ENCODE assay signal across 33 cellular contexts in the genomic region with DNA sequence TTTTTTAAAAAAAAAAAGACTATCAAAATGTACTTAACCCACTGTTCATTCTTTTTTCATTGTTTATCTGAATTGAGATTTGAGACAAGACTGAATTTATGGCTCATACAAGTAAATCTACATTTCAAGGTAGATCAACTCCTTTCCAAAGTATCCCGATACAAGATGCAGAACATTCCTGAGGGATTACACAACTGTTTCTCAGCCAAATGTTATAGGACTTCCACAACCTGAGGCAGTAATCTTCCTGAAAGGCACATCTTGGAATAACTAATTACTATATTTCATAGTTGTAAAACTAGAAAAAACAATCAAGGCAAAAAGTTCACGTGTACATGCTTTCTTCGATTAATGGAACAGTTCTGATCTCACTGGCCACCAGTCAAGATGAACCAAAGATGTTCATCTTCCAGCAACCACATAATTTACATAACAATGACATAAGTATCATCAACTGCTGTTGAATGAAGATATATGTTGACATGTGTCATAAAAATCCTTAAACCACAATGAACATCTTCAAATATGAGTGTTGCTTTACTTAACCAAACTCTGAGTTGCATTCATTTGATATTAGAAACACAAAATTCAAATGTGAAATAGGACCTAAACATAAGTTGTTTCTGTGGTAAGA.
DNase-seq lines count a peak whose midpoint lies in the region; ATAC-seq, FAIRE-seq and TF ChIP-seq lines count a peak whose summit lies in the region.
"Had no signal": no experiment of that assay in that cellular context is flagged by ENCODE, and none has a peak within 500 bp of the region (broad histone marks: within the 10 kb centered on the region; RNA-seq: fewer than 3 reads in every experiment).

No MANE protein-coding gene starts in this region.

- H3K27me3 ChIP-seq in breast epithelium (no peaks in the 10 kb centered on the region), bronchial epithelial cell (ENCODE audit: control insufficient read depth, insufficient read depth, low read length) (no peaks in the 10 kb centered on the region), colonic mucosa (no peaks in the 10 kb centered on the region)
- H3K27me3 ChIP-seq: pancreas, right atrium auricular region, spleen, transverse colon had no signal

- no TSS peak for BruUV-seq in MCF 10A (replicated peaks; lab: Mats Ljungman, UMichigan)

- no peaks in the 10 kb centered on the region for H3K36me3 Mint-ChIP-seq in MCF 10A (ENCODE audit: insufficient read depth, unreplicated experiment)
- H3K36me3 Mint-ChIP-seq in activated naive CD8-positive, alpha-beta T cell treated with anti-CD3 and anti-CD28 coated beads for 36 hours = no peaks in the 10 kb centered on the region
- H3K36me3 Mint-ChIP-seq: activated CD4-positive, alpha-beta memory T cell treated with anti-CD3 and anti-CD28 coated beads for 36 hours; CD8-positive, alpha-beta T cell; T-cell had no signal

- TF ChIP-seq POLR2A in breast epithelium (IDR thresholded peaks at IDR 0.05) (no peak), GM18505 (IDR thresholded peaks at IDR 0.05; ENCODE audit: borderline replicate concordance, extremely low read depth, insufficient read depth, insufficient read length) (no peak)

- no peak for TF ChIP-seq CTCF in MCF 10A (IDR thresholded peaks at IDR 0.05; ENCODE audit: unreplicated experiment)
- no peak for TF ChIP-seq CTCF in breast epithelium (IDR thresholded peaks at IDR 0.05)
- no peak for TF ChIP-seq CTCF in bronchial epithelial cell (IDR thresholded peaks at IDR 0.05; ENCODE audit: insufficient read depth, low read length, severe bottlenecking)
- no peak for TF ChIP-seq CTCF in colonic mucosa (IDR thresholded peaks at IDR 0.05)

- no peak overlapping the region for H3K27ac Mint-ChIP-seq in MCF 10A (ENCODE audit: low read depth, unreplicated experiment)
- no peak overlapping the region for H3K27ac Mint-ChIP-seq in activated naive CD8-positive, alpha-beta T cell treated with anti-CD3 and anti-CD28 coated beads for 36 hours
- H3K27ac Mint-ChIP-seq: activated CD4-positive, alpha-beta memory T cell treated with anti-CD3 and anti-CD28 coated beads for 36 hours; B cell; CD8-positive, alpha-beta T cell; T-cell had no signal

- no peaks in the 10 kb centered on the region for H3K9me3 Mint-ChIP-seq in MCF 10A (ENCODE audit: unreplicated experiment)
- no peaks in the 10 kb centered on the region for H3K9me3 Mint-ChIP-seq in activated naive CD8-positive, alpha-beta T cell treated with anti-CD3 and anti-CD28 coated beads for 36 hours
- H3K9me3 Mint-ChIP-seq: activated CD4-positive, alpha-beta memory T cell treated with anti-CD3 and anti-CD28 coated beads for 36 hours; CD8-positive, alpha-beta T cell; neural crest cell; T-cell had no signal

- H3K4me3 ChIP-seq in breast epithelium (no peak overlapping the region), bronchial epithelial cell (ENCODE audit: low read depth, low read length) (no peak overlapping the region), colonic mucosa (no peak overlapping the region)
- H3K4me3 ChIP-seq: A549, pancreas, PC-9, right atrium auricular region, spleen, transverse colon had no signal

- no peaks in the 10 kb centered on the region for H3K27me3 Mint-ChIP-seq in MCF 10A (ENCODE audit: insufficient read depth, unreplicated experiment)
- H3K27me3 Mint-ChIP-seq in activated naive CD8-positive, alpha-beta T cell treated with anti-CD3 and anti-CD28 coated beads for 36 hours = peaks cover 8% of the 10 kb centered on the region
- H3K27me3 Mint-ChIP-seq: activated CD4-positive, alpha-beta memory T cell treated with anti-CD3 and anti-CD28 coated beads for 36 hours; B cell; central memory CD8-positive, alpha-beta T cell had no signal

- POLR2A ChIA-PET in MCF 10A (lab: Yijun Ruan, JAX) = no interaction called here

- no peak for FAIRE-seq in bronchial epithelial cell (lab: Jason Lieb, UNC)
- FAIRE-seq: A549, endothelial cell of umbilical vein, HTR-8/SVneo, pancreas had no signal

- H3K9me3 ChIP-seq in breast epithelium (no peaks in the 10 kb centered on the region), colonic mucosa (no peaks in the 10 kb centered on the region)
- H3K9me3 ChIP-seq: A549, pancreas, right atrium auricular region, spleen, transverse colon had no signal

- H3K9ac ChIP-seq in colonic mucosa (ENCODE audit: low read depth in 2 of 2, low read length in 2 of 2) = no peak overlapping the region
- H3K9ac ChIP-seq: KMS-11 had no signal

- no peaks in the 10 kb centered on the region for H3K4me1 ChIP-seq in breast epithelium
- no peaks in the 10 kb centered on the region for H3K4me1 ChIP-seq in colonic mucosa
- H3K4me1 ChIP-seq: A549, pancreas, right atrium auricular region, spleen, transverse colon had no signal

- intact Hi-C loops in MCF 10A (cut with micrococcal nuclease) (no loop called here), breast epithelium (cut with DNase I; ENCODE audit: low total_unique reads) (no loop called here), colonic mucosa (cut with DNase I) (no loop called here)

- no peak overlapping the region for H3K4me3 Mint-ChIP-seq in MCF 10A (ENCODE audit: unreplicated experiment)
- no peak overlapping the region for H3K4me3 Mint-ChIP-seq in activated naive CD8-positive, alpha-beta T cell treated with anti-CD3 and anti-CD28 coated beads for 36 hours
- H3K4me3 Mint-ChIP-seq: activated CD4-positive, alpha-beta memory T cell treated with anti-CD3 and anti-CD28 coated beads for 36 hours; B cell; CD8-positive, alpha-beta T cell; central memory CD8-positive, alpha-beta T cell; neural crest cell; T-cell had no signal

- H3K27ac ChIP-seq in breast epithelium = no peak overlapping the region
- no peak overlapping the region for H3K27ac ChIP-seq in colonic mucosa
- H3K27ac ChIP-seq: A549, KMS-11, pancreas, PC-9, right atrium auricular region, spleen, transverse colon had no signal

- no peaks in the 10 kb centered on the region for H3K36me3 ChIP-seq in breast epithelium
- H3K36me3 ChIP-seq in bronchial epithelial cell (ENCODE audit: control insufficient read depth, insufficient read depth, low read length) = no peaks in the 10 kb centered on the region
- no peaks in the 10 kb centered on the region for H3K36me3 ChIP-seq in colonic mucosa
- H3K36me3 ChIP-seq: pancreas, right atrium auricular region, spleen, transverse colon had no signal

- DNase-seq in MCF 10A (ENCODE audit: unreplicated experiment) (peak; percentile 35), breast epithelium (ENCODE audit: low spot score in 2 of 2) (no peak), RPMI7951 (ENCODE audit: low read depth) (peak; percentile 54), bronchial epithelial cell (ENCODE audit: low read depth) (peak; percentile 68), colonic mucosa (no peak), pons (ENCODE audit: low spot score) (no peak)
- no peak for DNase-seq in activated naive CD8-positive, alpha-beta T cell treated with anti-CD3 and anti-CD28 coated beads for 36 hours
- DNase-seq: activated CD4-positive, alpha-beta memory T cell treated with anti-CD3 and anti-CD28 coated beads for 36 hours; activated CD8-positive, alpha-beta memory T cell treated with anti-CD3 and anti-CD28 coated beads, Interleukin-2, amount 50 U/mL, for 4 hours; activated naive CD4-positive, alpha-beta T cell treated with anti-CD3 and anti-CD28 coated beads, Interleukin-2, amount 50 U/mL, for 16 hours; anterior cingulate cortex; CD8-positive, alpha-beta T cell; GF-D8; HCEC 1CT; NCI-H146; NCI-H2171; NCI-H524 treated with DMSO at 0.1 percent for 48 hours; NK-92 treated with Interleukin-12 subunit alpha and Interleukin-12 subunit beta, amount 100 ng/mL, for 24 hours; pancreas; PC-9; SHP77 treated with DMSO at 0.1 percent for 48 hours; spleen; T-cell; transverse colon had no signal

- CTCF ChIA-PET in MCF 10A (lab: Yijun Ruan, JAX) = no interaction called here

- no peak for ATAC-seq in GM18505 (IDR thresholded peaks at IDR 0.05; ENCODE audit: unreplicated experiment)
- ATAC-seq: A549; CD8-positive, alpha-beta T cell; pancreas; T-cell had no signal

- H3K4me1 Mint-ChIP-seq in MCF 10A (ENCODE audit: insufficient read depth, unreplicated experiment) = peaks cover 21% of the 10 kb centered on the region
- H3K4me1 Mint-ChIP-seq in activated naive CD8-positive, alpha-beta T cell treated with anti-CD3 and anti-CD28 coated beads for 36 hours = no peaks in the 10 kb centered on the region
- H3K4me1 Mint-ChIP-seq: B cell; central memory CD8-positive, alpha-beta T cell; neural crest cell; T-cell had no signal

Comparison
In these comparisons a context has a peak if more than half of its experiments do, and no peak if none do; other contexts are left out.
1. DNase-seq: peak in MCF 10A (single experiment), RPMI7951 (single experiment) and bronchial epithelial cell (single experiment); none in breast epithelium (0 of 2), colonic mucosa (single experiment), activated naive CD8-positive, alpha-beta T cell treated with anti-CD3 and anti-CD28 coated beads for 36 hours (single experiment) and pons (single experiment).